In genomic region chr19:31356587-31357314, GRCh38 we compare ENCODE assay signal across 8 cellular contexts. TPM values are rescaled to one million over a fixed set of nuclear protein-coding genes. Genes with fewer than 3 reads are reported as not detected.
A peak's percentile ranks its signal among the peaks of the same experiment; 100 is the strongest.
DNase-seq lines count a peak whose midpoint lies in the region; ATAC-seq, FAIRE-seq and TF ChIP-seq lines count a peak whose summit lies in the region.
"Had no signal": no experiment of that assay in that cellular context is flagged by ENCODE, and none has a peak within 500 bp of the region (broad histone marks: within the 10 kb centered on the region; RNA-seq: fewer than 3 reads in every experiment).

No MANE protein-coding gene starts in this region.

- H3K27ac Mint-ChIP-seq in stimulated activated naive B cell treated with anti-CD40 and anti-IgM and Interleukin-4, amounts not matched to agents 10 μg/mL and 1 μg/mL and 100 μg/mL, for 72 hours = peak overlapping the region; percentile 32

- H3K4me1 Mint-ChIP-seq in stimulated activated naive B cell treated with anti-CD40 and anti-IgM and Interleukin-4, amounts not matched to agents 10 μg/mL and 1 μg/mL and 100 μg/mL, for 72 hours = peaks cover 4 to 6% of the 10 kb centered on the region in 2 donors

- H3K36me3 ChIP-seq in adrenal gland (replicated peaks in 1 of 2) (no peaks in the 10 kb centered on the region), keratinocyte (ENCODE audit: control insufficient read depth in 2 of 2, extremely low read depth in 1 of 2, insufficient read depth in 2 of 2, low read length in 2 of 2) (no peaks in the 10 kb centered on the region)

- H3K9me1 ChIP-seq in keratinocyte (ENCODE audit: control insufficient read depth, extremely low read depth, insufficient read depth, low read length) = no peaks in the 10 kb centered on the region

- no peak overlapping the region for H3K27ac ChIP-seq in adrenal gland
- H3K27ac ChIP-seq in keratinocyte (ENCODE audit: control insufficient read depth, insufficient read depth, low read length) = no peak overlapping the region

- peak in 5 of 6 experiments; percentile 29 to 61 (median 52) for TF ChIP-seq CTCF in adrenal gland (IDR thresholded peaks at IDR 0.05)
- TF ChIP-seq CTCF in keratinocyte (optimal IDR thresholded peaks at IDR 0.05 in 1 of 3, IDR thresholded peaks at IDR 0.05 in 1 of 3, conservative IDR thresholded peaks at IDR 0.05 in 1 of 3; ENCODE audit: extremely low read depth in 1 of 3, insufficient read depth in 2 of 3, low read length in 3 of 3) = peak in 2 of 3 experiments; percentile 71 to 73

- no peak overlapping the region for H2AFZ ChIP-seq in keratinocyte (ENCODE audit: control insufficient read depth, low read length)

- no peak overlapping the region for H3K4me3 Mint-ChIP-seq in stimulated activated naive B cell treated with anti-CD40 and anti-IgM and Interleukin-4, amounts not matched to agents 10 μg/mL and 1 μg/mL and 100 μg/mL, for 72 hours

- dilution Hi-C loops in keratinocyte (cut with MboI; ENCODE audit: extremely low pct_ligation_motif_present, low sequenced_read_pairs) = no loop called here

- no peaks in the 10 kb centered on the region for H3K36me3 Mint-ChIP-seq in stimulated activated naive B cell treated with anti-CD40 and anti-IgM and Interleukin-4, amounts not matched to agents 10 μg/mL and 1 μg/mL and 100 μg/mL, for 72 hours

- DNase-seq in T follicular helper cell (ENCODE audit: low read depth) = peak; percentile 21
- DNase-seq in adrenal gland = peak in 3 of 7 donors; percentile 47 to 55 (median 48)
- DNase-seq in keratinocyte (ENCODE audit: low read depth, low spot score) = no peak
- DNase-seq in stimulated activated naive B cell treated with anti-CD40 and anti-IgM and Interleukin-4, amounts not matched to agents 10 μg/mL and 1 μg/mL and 100 μg/mL, for 72 hours = peak; percentile 12
- no peak for DNase-seq in H54 (ENCODE audit: insufficient read length, low spot score)
- DNase-seq in NCI-H187 treated with DMSO at 0.1 percent for 48 hours (lab: John Stamatoyannopoulos, UW) = no peak
- DNase-seq in SK-N-DZ (ENCODE audit: low spot score) = no peak

- no peaks in the 10 kb centered on the region for H3K79me2 ChIP-seq in keratinocyte (ENCODE audit: control insufficient read depth, insufficient read depth, low read length)

- peaks cover 28% of the 10 kb centered on the region for H3K27me3 ChIP-seq in adrenal gland
- H3K27me3 ChIP-seq in keratinocyte (ENCODE audit: control insufficient read depth, extremely low read depth, insufficient read depth, low read length) = peaks cover 49% of the 10 kb centered on the region

- FAIRE-seq in keratinocyte (lab: Jason Lieb, UNC) (no peak), H54 (lab: Jason Lieb, UNC) (no peak)

- H3K9me3 ChIP-seq in adrenal gland (replicated peaks in 1 of 3) (no peaks in the 10 kb centered on the region), keratinocyte (ENCODE audit: control insufficient read depth, low read depth, low read length) (no peaks in the 10 kb centered on the region)

- 15 to 32% (median 19%) methylated on average over 9 to 33 of the region's 33 CpGs for WGBS in adrenal gland, 4 donors

- no peak overlapping the region for H3K9ac ChIP-seq in keratinocyte (ENCODE audit: control insufficient read depth, extremely low read depth, insufficient read depth, low read length)

- peaks cover 62 to 83% of the 10 kb centered on the region in 2 donors for H3K27me3 Mint-ChIP-seq in stimulated activated naive B cell treated with anti-CD40 and anti-IgM and Interleukin-4, amounts not matched to agents 10 μg/mL and 1 μg/mL and 100 μg/mL, for 72 hours

- peaks cover 0 to 4% of the 10 kb centered on the region in 2 donors for H3K9me3 Mint-ChIP-seq in stimulated activated naive B cell treated with anti-CD40 and anti-IgM and Interleukin-4, amounts not matched to agents 10 μg/mL and 1 μg/mL and 100 μg/mL, for 72 hours

- peak; percentile 57 to 64 for ATAC-seq in stimulated activated naive B cell treated with anti-CD40 and anti-IgM and Interleukin-4, amounts not matched to agents 10 μg/mL and 1 μg/mL and 100 μg/mL, for 72 hours (replicated peaks)

- H3K4me3 ChIP-seq in adrenal gland (no peak overlapping the region), keratinocyte (ENCODE audit: control insufficient read depth in 2 of 3, extremely low read depth in 1 of 3, insufficient read depth in 2 of 3, low read depth in 1 of 3, low read length in 3 of 3) (no peak overlapping the region)

- TF ChIP-seq POLR2A in adrenal gland (IDR thresholded peaks at IDR 0.05) (no peak), H54 (IDR thresholded peaks at IDR 0.05; ENCODE audit: low read depth, low read length) (no peak)

- H3K4me2 ChIP-seq in keratinocyte (ENCODE audit: control insufficient read depth, extremely low read depth, insufficient read depth, low read depth, low read length) = peak overlapping the region; percentile 35

- H4K20me1 ChIP-seq in keratinocyte (ENCODE audit: control insufficient read depth, extremely low read depth, insufficient read depth, low read length) = no peaks in the 10 kb centered on the region

- H3K4me1 ChIP-seq in adrenal gland (replicated peaks in 1 of 2) (peaks cover 0 to 9% of the 10 kb centered on the region in 2 donors), keratinocyte (ENCODE audit: control insufficient read depth, extremely low read depth, insufficient read depth, low read length) (peaks cover 22% of the 10 kb centered on the region)

- intact Hi-C loops in adrenal gland (cut with DNase I) = loop anchor here (10.0 kb wide), 2 partner anchors 562 to 682 kb away; no protein-coding TSS in a partner anchor

RNA-seq across cellular contexts. Expression of gene TSHZ3, which starts 7.5 kb away (rescaled TPM):
- 1 to 10 TPM; 5.9 to 9.3 (median 7.9) TPM for total RNA-seq in adrenal gland
- polyA plus RNA-seq in adrenal gland (1 to 10 TPM; 3.1 to 5.4 (median 3.6) TPM), keratinocyte (2.2 to 3.6 TPM (median 3.0 TPM) in 3 replicates)
- polyA plus RNA-seq in keratinocyte (2011; ENCODE audit: low read depth) = 3.3 TPM
- polyA plus RNA-seq in keratinocyte (2011; cell fraction: cytosol; rRNA removed) = 3.0 and 3.8 TPM in 2 replicates
- polyA plus RNA-seq in keratinocyte (2011; cell fraction: nucleus; rRNA removed) = 8.7 and 9.8 TPM in 2 replicates
- polyA plus RNA-seq in keratinocyte (2012; ENCODE audit: low replicate concordance) = 2.6 and 6.1 TPM in 2 replicates
- 3.1 to 17.9 TPM (median 9.9 TPM) in 3 replicates for polyA minus RNA-seq in keratinocyte
- polyA minus RNA-seq in keratinocyte (2011; cell fraction: cytosol; rRNA and poly(A)+ RNA removed) = 3.6 TPM
- 4.2 and 9.9 TPM in 2 replicates for polyA minus RNA-seq in keratinocyte (2011; cell fraction: nucleus; rRNA and poly(A)+ RNA removed)
- polyA plus RNA-seq in SK-N-DZ (2014; cell fraction: cytosol; rRNA removed) = 6.6 and 6.7 TPM in 2 replicates
- polyA plus RNA-seq in SK-N-DZ (2014; cell fraction: nucleus; rRNA removed) = 3.9 and 8.4 TPM in 2 replicates
- polyA plus RNA-seq: IgD-negative memory B cell had no signal

Comparison
In these comparisons a context has a peak if more than half of its experiments do, and no peak if none do; other contexts are left out.
1. DNase-seq: peak in T follicular helper cell (single experiment) and stimulated activated naive B cell treated with anti-CD40 and anti-IgM and Interleukin-4, amounts not matched to agents 10 μg/mL and 1 μg/mL and 100 μg/mL, for 72 hours (single experiment); none in keratinocyte (single experiment), H54 (single experiment), NCI-H187 treated with DMSO at 0.1 percent for 48 hours (single experiment) and SK-N-DZ (single experiment).